ENCODE assay signal across 23 cellular contexts in the genomic region with DNA sequence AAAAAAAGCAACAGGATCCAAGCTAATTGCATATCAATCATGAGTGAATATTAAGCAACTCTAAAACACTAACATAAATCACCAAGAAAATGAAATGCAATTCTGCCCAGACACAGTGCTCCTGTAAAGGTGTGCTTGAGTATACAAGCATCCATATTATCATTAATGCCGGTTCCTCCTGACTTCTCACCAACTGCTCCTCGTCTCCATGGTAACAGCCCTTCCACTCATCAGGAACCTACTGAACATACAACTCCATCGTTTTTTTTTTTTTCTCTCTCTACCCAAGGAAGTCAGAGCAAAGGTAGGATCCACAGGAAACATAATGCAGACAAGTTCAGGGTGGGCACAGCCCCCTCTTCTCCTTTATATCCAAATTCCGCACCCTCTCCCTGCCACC. TPM values are rescaled to one million over a fixed set of nuclear protein-coding genes. Genes with fewer than 3 reads are reported as not detected.
DNase-seq lines count a peak whose midpoint lies in the region; ATAC-seq, FAIRE-seq and TF ChIP-seq lines count a peak whose summit lies in the region.
"Had no signal": no experiment of that assay in that cellular context is flagged by ENCODE, and none has a peak within 500 bp of the region (broad histone marks: within the 10 kb centered on the region; RNA-seq: fewer than 3 reads in every experiment).

No MANE protein-coding gene starts in this region.

- H3K36me3 ChIP-seq in K562 (ENCODE audit: control insufficient read depth, insufficient read depth, low read length) = peaks cover 82% of the 10 kb centered on the region
- peaks cover 14% of the 10 kb centered on the region for H3K36me3 ChIP-seq in mesendoderm (ENCODE audit: control insufficient read depth, insufficient read depth, low read length)
- H3K36me3 ChIP-seq in HepG2 (replicated peaks in 1 of 2; ENCODE audit: control insufficient read depth in 1 of 2, insufficient read depth in 2 of 2, low read length in 2 of 2) = no peaks in the 10 kb centered on the region
- H3K36me3 ChIP-seq: SJCRH30 had no signal

- no peak for TF ChIP-seq EP300 in K562 (IDR thresholded peaks at IDR 0.05; ENCODE audit: low read length)
- TF ChIP-seq EP300 in HepG2 (IDR thresholded peaks at IDR 0.05; ENCODE audit: low read depth in 2 of 2, low read length in 2 of 2) = no peak
- TF ChIP-seq EP300 in HepG2 (CRISPR knock-in tag; IDR thresholded peaks at IDR 0.05; ENCODE audit: borderline replicate concordance) = no peak

- H3K79me1 ChIP-seq in mesendoderm (ENCODE audit: low read length) = peaks cover 19% of the 10 kb centered on the region

- TF ChIP-seq RAD21 in K562 (CRISPR knock-in tag; conservative IDR thresholded peaks at IDR 0.05 in 1 of 2, IDR thresholded peaks at IDR 0.05 in 1 of 2) = no peak
- no peak for TF ChIP-seq RAD21 in HepG2 (CRISPR knock-in tag; IDR thresholded peaks at IDR 0.05)

- H3K4me2 ChIP-seq in K562 (ENCODE audit: insufficient read depth, low read length) (no peak overlapping the region), mesendoderm (ENCODE audit: low read length) (no peak overlapping the region), HepG2 (ENCODE audit: low read depth, low read length) (no peak overlapping the region)

- peaks cover 14 to 15% of the 10 kb centered on the region in 2 experiments for H3K4me1 ChIP-seq in K562 (replicated peaks in 1 of 2; ENCODE audit: control insufficient read depth in 2 of 2, insufficient read depth in 2 of 2, low read length in 2 of 2)
- peaks cover 36% of the 10 kb centered on the region for H3K4me1 ChIP-seq in mesendoderm (ENCODE audit: control insufficient read depth, low read depth, low read length)
- H3K4me1 ChIP-seq in HepG2 (ENCODE audit: insufficient read depth, low read length) = no peaks in the 10 kb centered on the region
- H3K4me1 ChIP-seq: SJCRH30 had no signal

- H4K8ac ChIP-seq in mesendoderm (ENCODE audit: low read depth, low read length) = no peak overlapping the region

- TF ChIP-seq CTCF in K562 (IDR thresholded peaks at IDR 0.05 in 2 of 3, conservative IDR thresholded peaks at IDR 0.05 in 1 of 3; ENCODE audit: insufficient read depth in 2 of 3, low read depth in 1 of 3, low read length in 3 of 3) (no peak), HepG2 (CRISPR knock-in tag; IDR thresholded peaks at IDR 0.05) (no peak)

- CTCF ChIA-PET in K562 (lab: Yijun Ruan, JAX; ENCODE audit: low intra/inter-chr PET ratio) = no interaction called here
- CTCF ChIA-PET in HepG2 (lab: Yijun Ruan, JAX; ENCODE audit: low intra/inter-chr PET ratio, low total read pairs) = no interaction called here

- intact Hi-C loops in K562 (cut with micrococcal nuclease) (no loop called here), HepG2 (cut with micrococcal nuclease; ENCODE audit: unreplicated experiment) (loop anchor here (5.0 kb wide), 1 partner anchor 797 kb away; no protein-coding TSS in a partner anchor)

- ATAC-seq in K562 (no peak), HG02588 (IDR thresholded peaks at IDR 0.05; ENCODE audit: unreplicated experiment) (no peak), HepG2 (no peak)
- ATAC-seq: Panc1 had no signal

- whole genome bisulfite sequencing in K562 (ENCODE audit: insufficient coverage, low coverage, missing lambda C conversion rate) = 64% methylated on average over 4 of the region's 4 CpGs
- WGBS in mesendoderm (ENCODE audit: extremely low coverage, insufficient coverage, low lambda C conversion rate) = no CpG with 5 or more reads among the region's 4 CpGs
- WGBS in HepG2 (ENCODE audit: low lambda C conversion rate) = 24% methylated on average over 4 of the region's 4 CpGs

- H3K4ac ChIP-seq in mesendoderm (ENCODE audit: low read depth, low read length) = no peak overlapping the region

- no peak overlapping the region for H3K18ac ChIP-seq in mesendoderm (ENCODE audit: low read length)

- H3K9me3 ChIP-seq in K562 (replicated peaks; ENCODE audit: control insufficient read depth, insufficient read depth, low read depth, low read length) (no peaks in the 10 kb centered on the region), HepG2 (ENCODE audit: low read length) (no peaks in the 10 kb centered on the region)
- H3K9me3 ChIP-seq: SJCRH30 had no signal

- no peak overlapping the region for H4K5ac ChIP-seq in mesendoderm (ENCODE audit: low read length)

- H2AK5ac ChIP-seq in mesendoderm (ENCODE audit: low read length) = no peak overlapping the region

- H3K9ac ChIP-seq in K562 (ENCODE audit: insufficient read depth in 1 of 2, low read depth in 2 of 2, low read length in 2 of 2) (no peak overlapping the region), mesendoderm (ENCODE audit: low read length) (no peak overlapping the region), HepG2 (ENCODE audit: insufficient read depth, low read depth, low read length) (no peak overlapping the region)

- no peak overlapping the region for H3K23ac ChIP-seq in mesendoderm (ENCODE audit: low read length)

- no peak overlapping the region for H2BK15ac ChIP-seq in mesendoderm (replicated peaks; ENCODE audit: low read depth)

- H4K20me1 ChIP-seq in K562 (replicated peaks; ENCODE audit: control insufficient read depth, insufficient read depth, low read length) = no peaks in the 10 kb centered on the region
- no peaks in the 10 kb centered on the region for H4K20me1 ChIP-seq in HepG2 (ENCODE audit: insufficient read depth, low read length)

- no peak for FAIRE-seq in K562 (lab: Jason Lieb, UNC)
- no peak for FAIRE-seq in HepG2 (lab: Jason Lieb, UNC)

- no peak overlapping the region for H3K27ac ChIP-seq in K562 (ENCODE audit: extremely low read depth, low read depth, low read length)
- no peak overlapping the region for H3K27ac ChIP-seq in mesendoderm (ENCODE audit: low read depth, low read length)
- no peak overlapping the region for H3K27ac ChIP-seq in HepG2 (ENCODE audit: extremely low read length, insufficient read depth, low read length)
- H3K27ac ChIP-seq: C4-2B, SJCRH30 had no signal

- H3K4me3 ChIP-seq in K562 (no peak overlapping the region), mesendoderm (ENCODE audit: low read length) (no peak overlapping the region), HepG2 (replicated peaks in 1 of 3; ENCODE audit: insufficient read depth in 1 of 3, low read depth in 2 of 3, low read length in 3 of 3) (no peak overlapping the region)
- H3K4me3 ChIP-seq: SJCRH30 had no signal

- peak; percentile 64 for DNase-seq in DMS53 (lab: John Stamatoyannopoulos, UW)
- no peak for DNase-seq in DMS53 treated with DMSO at 0.1 percent for 48 hours (lab: John Stamatoyannopoulos, UW; ENCODE audit: unreplicated experiment)
- DNase-seq in NCI-H1105 treated with DMSO at 0.1 percent for 48 hours (lab: John Stamatoyannopoulos, UW) = peak; percentile 4
- no peak for DNase-seq in K562 (ENCODE audit: extremely low read depth in 1 of 4, low spot score in 3 of 4)
- peak; percentile 19 for DNase-seq in mesendoderm
- DNase-seq in HepG2 (ENCODE audit: low spot score) = no peak
- no peak for DNase-seq in NAMALWA (ENCODE audit: low spot score)
- DNase-seq: 8988T; Calu3; CD8-positive, alpha-beta memory T cell; DMS79; H9; HFFc6; KBM-7; MM.1S; NCI-H1092; NCI-H2029 treated with DMSO at 0.1 percent for 48 hours; NCI-H82; SJCRH30 had no signal

- H2BK5ac ChIP-seq in mesendoderm (ENCODE audit: low read length) = no peak overlapping the region

- H3K9me1 ChIP-seq in K562 (ENCODE audit: control insufficient read depth, insufficient read depth, low read length) = no peaks in the 10 kb centered on the region

- in situ Hi-C loops in K562 (cut with MboI) = no loop called here
- in situ Hi-C loops in HepG2 (cut with HindIII; ENCODE audit: extremely low pct_ligation_motif_present, low pct_unique_long_range_greater_than_20kb) = no loop called here

- POLR2A ChIA-PET in K562 (lab: Yijun Ruan, JAX) (no interaction called here), HepG2 (lab: Yijun Ruan, JAX) (no interaction called here)

- no peak overlapping the region for H3K56ac ChIP-seq in mesendoderm (ENCODE audit: low read length)

- H3K27me3 ChIP-seq in K562 (ENCODE audit: control insufficient read depth in 2 of 2, insufficient read depth in 2 of 2, low read length in 2 of 2) = no peaks in the 10 kb centered on the region
- H3K27me3 ChIP-seq in mesendoderm (ENCODE audit: insufficient read depth, low read length, poor library complexity) = no peaks in the 10 kb centered on the region
- peaks cover 6 to 21% of the 10 kb centered on the region in 2 experiments; a peak in 3 of 5 replicates for H3K27me3 ChIP-seq in HepG2 (ENCODE audit: control insufficient read depth in 1 of 2, insufficient read depth in 2 of 2, low read length in 2 of 2)
- H3K27me3 ChIP-seq: SJCRH30 had no signal

- BruUV-seq in K562 (replicated peaks; lab: Mats Ljungman, UMichigan) (no TSS peak), HepG2 (replicated peaks; lab: Mats Ljungman, UMichigan) (no TSS peak)

- no peak overlapping the region for H2AFZ ChIP-seq in K562 (ENCODE audit: low read depth, low read length)
- H2AFZ ChIP-seq in HepG2 (ENCODE audit: low read length) = no peak overlapping the region

- H2BK120ac ChIP-seq in mesendoderm (ENCODE audit: low read depth, low read length) = no peak overlapping the region

- TF ChIP-seq POLR2A in K562 (conservative IDR thresholded peaks at IDR 0.05) = no peak
- TF ChIP-seq POLR2A in HepG2 (IDR thresholded peaks at IDR 0.05; ENCODE audit: insufficient read depth in 1 of 2, low read depth in 2 of 2, low read length in 2 of 2) = no peak

- peaks cover 6% of the 10 kb centered on the region; the same call in 1 of the 3 replicates for H3K79me2 ChIP-seq in K562 (ENCODE audit: control insufficient read depth, insufficient read depth, low read length)
- H3K79me2 ChIP-seq in mesendoderm (ENCODE audit: control insufficient read depth, insufficient read depth, low read length) = peaks cover 23% of the 10 kb centered on the region
- H3K79me2 ChIP-seq in HepG2 (ENCODE audit: insufficient read depth, low read length) = no peaks in the 10 kb centered on the region

RNA-seq across cellular contexts. Expression of a gene that starts 12.4 kb away (rescaled TPM):
- 315 and 347 TPM in 2 replicates for total RNA-seq in K562 (2011; cell fraction: chromatin; rRNA removed; ENCODE audit: low replicate concordance)
- 122 and 127 TPM in 2 replicates for total RNA-seq in K562 (2011; cell fraction: nucleolus; rRNA removed)
- total RNA-seq in K562 (2011; cell fraction: nucleoplasm; rRNA removed) = 213 and 355 TPM in 2 replicates
- total RNA-seq in K562 (2014; rRNA removed) (8.4 and 13.8 TPM in 2 replicates), K562 (2014; rRNA removed; fragmentation: Illumina TruSeq; extraction: Trizol) (13.8 and 18.0 TPM in 2 replicates), K562 (2015; rRNA removed; fragmentation: Illumina TruSeq; extraction: Trizol) (20.8 and 24.1 TPM in 2 replicates), K562 (2021) (32.0 and 43.6 TPM in 2 replicates), HepG2 (2016; rRNA removed; fragmentation: Illumina TruSeq; extraction: Trizol) (0.07 TPM in 1 of 2 replicates, not detected in the other)
- polyA plus RNA-seq in K562 (2011; rRNA removed) (32.0 and 38.1 TPM in 2 replicates), K562 (2014; fragmentation: Illumina TruSeq; extraction: Trizol) (30.7 and 39.5 TPM in 2 replicates), K562 (2014; fragmentation: Nextera tagmentation; extraction: Ambion mirVana) (1 to 10 TPM; 2.2 to 2.4 TPM), K562 (2014; rRNA removed) (42.1 and 48.3 TPM in 2 replicates), HepG2 (2011; rRNA removed) (0.37 and 0.38 TPM in 2 replicates)
- 26.4 and 34.1 TPM in 2 replicates for polyA plus RNA-seq in K562 (2011; cell fraction: cytosol; rRNA removed)
- polyA plus RNA-seq in K562 (2011; cell fraction: nucleus; rRNA removed) = 333 and 428 TPM in 2 replicates
- polyA plus RNA-seq in K562 (2012) = 38.3 and 56.3 TPM in 2 replicates
- 28.2 and 30.1 TPM in 2 replicates for polyA minus RNA-seq in K562 (2011; rRNA and poly(A)+ RNA removed)
- 8.6 and 13.7 TPM in 2 replicates for polyA minus RNA-seq in K562 (2011; cell fraction: cytosol; rRNA and poly(A)+ RNA removed)
- polyA minus RNA-seq in K562 (2011; cell fraction: nucleus; rRNA and poly(A)+ RNA removed) = 61.4 and 72.4 TPM in 2 replicates
- 27.2 TPM for polyA plus RNA-seq in mesendoderm (2013, experiment 1 of 2)
- 27.5 TPM for polyA plus RNA-seq in mesendoderm (2013, experiment 2 of 2)
- total RNA-seq in HepG2 (2016; cell fraction: cytosol; rRNA removed; fragmentation: Illumina TruSeq; extraction: Trizol; ENCODE audit: low read depth) = not detected in 2 replicates
- not detected in 2 replicates for total RNA-seq in HepG2 (2016; cell fraction: insoluble cytoplasmic fraction; rRNA removed; fragmentation: Illumina TruSeq; extraction: Trizol)
- total RNA-seq in HepG2 (2016; cell fraction: membrane; rRNA removed; fragmentation: Illumina TruSeq; extraction: Trizol) = not detected in 2 replicates
- total RNA-seq in HepG2 (2016; cell fraction: nucleus; rRNA removed; fragmentation: Illumina TruSeq; extraction: Trizol) = 0.16 TPM in 1 of 2 replicates, not detected in the other
- polyA plus RNA-seq in HepG2 (2011; cell fraction: cytosol; rRNA removed) = 0.15 and 0.18 TPM in 2 replicates
- polyA plus RNA-seq in HepG2 (2011; cell fraction: nucleus; rRNA removed) = 3.0 and 3.5 TPM in 2 replicates
- 0.39 and 0.40 TPM in 2 replicates for polyA plus RNA-seq in HepG2 (2012)
- not detected in 2 replicates for polyA plus RNA-seq in HepG2 (2016; cell fraction: cytosol; fragmentation: Illumina TruSeq; extraction: Trizol; ENCODE audit: low read depth)
- polyA plus RNA-seq in HepG2 (2016; cell fraction: insoluble cytoplasmic fraction; fragmentation: Illumina TruSeq; extraction: Trizol; ENCODE audit: low read depth) = not detected in 2 replicates
- not detected in 2 replicates for polyA plus RNA-seq in HepG2 (2016; cell fraction: membrane; fragmentation: Illumina TruSeq; extraction: Trizol; ENCODE audit: low read depth)
- polyA plus RNA-seq in HepG2 (2016; cell fraction: nucleus; fragmentation: Illumina TruSeq; extraction: Trizol; ENCODE audit: insufficient read depth, low read depth) = 0.83 and 1.1 TPM in 2 replicates
- 0.72 and 11.2 TPM in 2 replicates for polyA minus RNA-seq in HepG2 (2011; rRNA and poly(A)+ RNA removed; ENCODE audit: low replicate concordance)
- polyA minus RNA-seq in HepG2 (2011; cell fraction: cytosol; rRNA and poly(A)+ RNA removed) = not detected in 2 replicates
- 0.77 and 0.99 TPM in 2 replicates for polyA minus RNA-seq in HepG2 (2011; cell fraction: nucleus; rRNA and poly(A)+ RNA removed)

RNA-seq across cellular contexts. Expression of a gene that starts 35.7 kb away (rescaled TPM):
- total RNA-seq in K562 (2011; cell fraction: chromatin; rRNA removed; ENCODE audit: low replicate concordance) = not detected in 2 replicates
- not detected in 2 replicates for total RNA-seq in K562 (2011; cell fraction: nucleolus; rRNA removed)
- not detected in 2 replicates for total RNA-seq in K562 (2011; cell fraction: nucleoplasm; rRNA removed)
- total RNA-seq in K562 (2014; rRNA removed) (not detected in 2 replicates), K562 (2014; rRNA removed; fragmentation: Illumina TruSeq; extraction: Trizol) (not detected in 2 replicates), K562 (2015; rRNA removed; fragmentation: Illumina TruSeq; extraction: Trizol) (not detected in 2 replicates), K562 (2021) (not detected in 2 replicates), HepG2 (2016; rRNA removed; fragmentation: Illumina TruSeq; extraction: Trizol) (not detected in 2 replicates)
- polyA plus RNA-seq in K562 (2011; rRNA removed) (not detected in 2 replicates), K562 (2014; fragmentation: Illumina TruSeq; extraction: Trizol) (not detected in 2 replicates), K562 (2014; fragmentation: Nextera tagmentation; extraction: Ambion mirVana) (not detected), K562 (2014; rRNA removed) (not detected in 2 replicates), HepG2 (2011; rRNA removed) (not detected in 2 replicates)
- polyA plus RNA-seq in K562 (2011; cell fraction: cytosol; rRNA removed) = not detected in 2 replicates
- polyA plus RNA-seq in K562 (2011; cell fraction: nucleus; rRNA removed) = not detected in 2 replicates
- 0.07 and 0.08 TPM in 2 replicates for polyA plus RNA-seq in K562 (2012)
- not detected in 2 replicates for polyA minus RNA-seq in K562 (2011; rRNA and poly(A)+ RNA removed)
- polyA minus RNA-seq in K562 (2011; cell fraction: cytosol; rRNA and poly(A)+ RNA removed) = not detected in 2 replicates
- polyA minus RNA-seq in K562 (2011; cell fraction: nucleus; rRNA and poly(A)+ RNA removed) = not detected in 2 replicates
- polyA plus RNA-seq in mesendoderm (2013, experiment 1 of 2) = not detected
- polyA plus RNA-seq in mesendoderm (2013, experiment 2 of 2) = not detected
- total RNA-seq in HepG2 (2016; cell fraction: cytosol; rRNA removed; fragmentation: Illumina TruSeq; extraction: Trizol; ENCODE audit: low read depth) = not detected in 2 replicates
- total RNA-seq in HepG2 (2016; cell fraction: insoluble cytoplasmic fraction; rRNA removed; fragmentation: Illumina TruSeq; extraction: Trizol) = not detected in 2 replicates
- not detected in 2 replicates for total RNA-seq in HepG2 (2016; cell fraction: membrane; rRNA removed; fragmentation: Illumina TruSeq; extraction: Trizol)
- not detected in 2 replicates for total RNA-seq in HepG2 (2016; cell fraction: nucleus; rRNA removed; fragmentation: Illumina TruSeq; extraction: Trizol)
- polyA plus RNA-seq in HepG2 (2011; cell fraction: cytosol; rRNA removed) = not detected in 2 replicates
- not detected in 2 replicates for polyA plus RNA-seq in HepG2 (2011; cell fraction: nucleus; rRNA removed)
- polyA plus RNA-seq in HepG2 (2012) = not detected in 2 replicates
- not detected in 2 replicates for polyA plus RNA-seq in HepG2 (2016; cell fraction: cytosol; fragmentation: Illumina TruSeq; extraction: Trizol; ENCODE audit: low read depth)
- not detected in 2 replicates for polyA plus RNA-seq in HepG2 (2016; cell fraction: insoluble cytoplasmic fraction; fragmentation: Illumina TruSeq; extraction: Trizol; ENCODE audit: low read depth)
- not detected in 2 replicates for polyA plus RNA-seq in HepG2 (2016; cell fraction: membrane; fragmentation: Illumina TruSeq; extraction: Trizol; ENCODE audit: low read depth)
- not detected in 2 replicates for polyA plus RNA-seq in HepG2 (2016; cell fraction: nucleus; fragmentation: Illumina TruSeq; extraction: Trizol; ENCODE audit: insufficient read depth, low read depth)
- not detected in 2 replicates for polyA minus RNA-seq in HepG2 (2011; rRNA and poly(A)+ RNA removed; ENCODE audit: low replicate concordance)
- not detected in 2 replicates for polyA minus RNA-seq in HepG2 (2011; cell fraction: cytosol; rRNA and poly(A)+ RNA removed)
- polyA minus RNA-seq in HepG2 (2011; cell fraction: nucleus; rRNA and poly(A)+ RNA removed) = not detected in 2 replicates
- total RNA-seq: Calu3; CD8-positive, alpha-beta memory T cell; H9; HFFc6; NCI-H460; SJCRH30 had no signal
- polyA plus RNA-seq: CD8-positive, alpha-beta memory T cell had no signal

RNA-seq across cellular contexts. Expression of a gene that starts 36.3 kb away (rescaled TPM):
- total RNA-seq in K562 (2011; cell fraction: chromatin; rRNA removed; ENCODE audit: low replicate concordance) = 0.48 TPM in 1 of 2 replicates, not detected in the other
- not detected in 2 replicates for total RNA-seq in K562 (2011; cell fraction: nucleolus; rRNA removed)
- 0.15 TPM in 1 of 2 replicates, not detected in the other for total RNA-seq in K562 (2011; cell fraction: nucleoplasm; rRNA removed)
- not detected in 2 replicates for total RNA-seq in K562 (2014; rRNA removed)
- total RNA-seq in K562 (2014; rRNA removed; fragmentation: Illumina TruSeq; extraction: Trizol) = not detected in 2 replicates
- total RNA-seq in K562 (2015; rRNA removed; fragmentation: Illumina TruSeq; extraction: Trizol) = not detected in 2 replicates
- not detected in 2 replicates for total RNA-seq in K562 (2021)
- not detected in 2 replicates for polyA plus RNA-seq in K562 (2011; rRNA removed)
- polyA plus RNA-seq in K562 (2011; cell fraction: cytosol; rRNA removed) = not detected in 2 replicates
- not detected in 2 replicates for polyA plus RNA-seq in K562 (2011; cell fraction: nucleus; rRNA removed)
- polyA plus RNA-seq in K562 (2012) = not detected in 2 replicates
- not detected in 2 replicates for polyA plus RNA-seq in K562 (2014; fragmentation: Illumina TruSeq; extraction: Trizol)
- not detected for polyA plus RNA-seq in K562 (2014; fragmentation: Nextera tagmentation; extraction: Ambion mirVana)
- not detected in 2 replicates for polyA plus RNA-seq in K562 (2014; rRNA removed)
- polyA minus RNA-seq in K562 (2011; rRNA and poly(A)+ RNA removed) = not detected in 2 replicates
- not detected in 2 replicates for polyA minus RNA-seq in K562 (2011; cell fraction: cytosol; rRNA and poly(A)+ RNA removed)
- not detected in 2 replicates for polyA minus RNA-seq in K562 (2011; cell fraction: nucleus; rRNA and poly(A)+ RNA removed)
- polyA plus RNA-seq in mesendoderm (2013, experiment 1 of 2) = 0.37 TPM
- polyA plus RNA-seq in mesendoderm (2013, experiment 2 of 2) = 0.32 TPM
- not detected in 2 replicates for total RNA-seq in HepG2 (2016; rRNA removed; fragmentation: Illumina TruSeq; extraction: Trizol)
- not detected in 2 replicates for total RNA-seq in HepG2 (2016; cell fraction: cytosol; rRNA removed; fragmentation: Illumina TruSeq; extraction: Trizol; ENCODE audit: low read depth)
- total RNA-seq in HepG2 (2016; cell fraction: insoluble cytoplasmic fraction; rRNA removed; fragmentation: Illumina TruSeq; extraction: Trizol) = not detected in 2 replicates
- total RNA-seq in HepG2 (2016; cell fraction: membrane; rRNA removed; fragmentation: Illumina TruSeq; extraction: Trizol) = not detected in 2 replicates
- not detected in 2 replicates for total RNA-seq in HepG2 (2016; cell fraction: nucleus; rRNA removed; fragmentation: Illumina TruSeq; extraction: Trizol)
- not detected in 2 replicates for polyA plus RNA-seq in HepG2 (2011; rRNA removed)
- polyA plus RNA-seq in HepG2 (2011; cell fraction: cytosol; rRNA removed) = not detected in 2 replicates
- not detected in 2 replicates for polyA plus RNA-seq in HepG2 (2011; cell fraction: nucleus; rRNA removed)
- not detected in 2 replicates for polyA plus RNA-seq in HepG2 (2012)
- not detected in 2 replicates for polyA plus RNA-seq in HepG2 (2016; cell fraction: cytosol; fragmentation: Illumina TruSeq; extraction: Trizol; ENCODE audit: low read depth)
- not detected in 2 replicates for polyA plus RNA-seq in HepG2 (2016; cell fraction: insoluble cytoplasmic fraction; fragmentation: Illumina TruSeq; extraction: Trizol; ENCODE audit: low read depth)
- polyA plus RNA-seq in HepG2 (2016; cell fraction: membrane; fragmentation: Illumina TruSeq; extraction: Trizol; ENCODE audit: low read depth) = not detected in 2 replicates
- polyA plus RNA-seq in HepG2 (2016; cell fraction: nucleus; fragmentation: Illumina TruSeq; extraction: Trizol; ENCODE audit: insufficient read depth, low read depth) = not detected in 2 replicates
- polyA minus RNA-seq in HepG2 (2011; rRNA and poly(A)+ RNA removed; ENCODE audit: low replicate concordance) = not detected in 2 replicates
- not detected in 2 replicates for polyA minus RNA-seq in HepG2 (2011; cell fraction: cytosol; rRNA and poly(A)+ RNA removed)
- not detected in 2 replicates for polyA minus RNA-seq in HepG2 (2011; cell fraction: nucleus; rRNA and poly(A)+ RNA removed)
- total RNA-seq: Calu3; CD8-positive, alpha-beta memory T cell; HFFc6; NCI-H460; SJCRH30 had no signal
- polyA plus RNA-seq: CD8-positive, alpha-beta memory T cell had no signal

Comparison
In these comparisons a context has a peak if more than half of its experiments do, and no peak if none do; other contexts are left out.
1. DNase-seq: peak in DMS53 (single experiment), NCI-H1105 treated with DMSO at 0.1 percent for 48 hours (single experiment) and mesendoderm (single experiment); none in DMS53 treated with DMSO at 0.1 percent for 48 hours (single experiment), K562 (0 of 4), HepG2 (single experiment) and NAMALWA (single experiment).
2. RNA of a gene that starts 12.4 kb away (total RNA-seq): 8.4 to 355 TPM in K562; 0.07 to 0.16 TPM in HepG2; every median in the first group is over 4 times any median in the second.